1 cellular context compared by ENCODE assay signal in genomic region chr9:89839952-89840351, GRCh38.
TF ChIP-seq lines count a peak whose summit lies in the region.

No MANE protein-coding gene starts in this region.

TF ChIP-seq in H1, 55 proteins besides CTCF, POLR2A, EP300 and RAD21:
- TF ChIP-seq CHD2 (IDR thresholded peaks at IDR 0.05; ENCODE audit: low read length) (no peak), CBX5 (IDR thresholded peaks at IDR 0.05; ENCODE audit: low read depth, low read length) (no peak), CTBP2 (IDR thresholded peaks at IDR 0.05; ENCODE audit: borderline replicate concordance, insufficient read depth, insufficient read length, low read length) (no peak), BCL11A (IDR thresholded peaks at IDR 0.05; ENCODE audit: low read depth in 2 of 2, low read length in 2 of 2) (no peak), CHD1 (IDR thresholded peaks at IDR 0.05; ENCODE audit: low read depth, low read length) (no peak), YY1 (IDR thresholded peaks at IDR 0.05; ENCODE audit: low read depth, low read length) (no peak), USF2 (IDR thresholded peaks at IDR 0.05; ENCODE audit: low read length) (no peak), NANOG (IDR thresholded peaks at IDR 0.05; ENCODE audit: insufficient read depth, low read depth, low read length, poor library complexity, severe bottlenecking) (no peak), ATF2 (IDR thresholded peaks at IDR 0.05; ENCODE audit: low read length) (no peak), RBBP5 (IDR thresholded peaks at IDR 0.05; ENCODE audit: borderline replicate concordance, low read depth, low read length) (no peak), HDAC2 (IDR thresholded peaks at IDR 0.05; ENCODE audit: borderline replicate concordance in 1 of 2, low read depth in 2 of 2, low read length in 2 of 2) (no peak), SRF (IDR thresholded peaks at IDR 0.05; ENCODE audit: low read depth, low read length) (no peak), EGR1 (IDR thresholded peaks at IDR 0.05; ENCODE audit: borderline replicate concordance, low read depth, low read length) (no peak), MAFK (IDR thresholded peaks at IDR 0.05; ENCODE audit: low read depth, low read length) (no peak), JUND (IDR thresholded peaks at IDR 0.05; ENCODE audit: low read length) (no peak)
TF ChIP-seq in H1: peak in this region for 0.
